In the genomic region with DNA sequence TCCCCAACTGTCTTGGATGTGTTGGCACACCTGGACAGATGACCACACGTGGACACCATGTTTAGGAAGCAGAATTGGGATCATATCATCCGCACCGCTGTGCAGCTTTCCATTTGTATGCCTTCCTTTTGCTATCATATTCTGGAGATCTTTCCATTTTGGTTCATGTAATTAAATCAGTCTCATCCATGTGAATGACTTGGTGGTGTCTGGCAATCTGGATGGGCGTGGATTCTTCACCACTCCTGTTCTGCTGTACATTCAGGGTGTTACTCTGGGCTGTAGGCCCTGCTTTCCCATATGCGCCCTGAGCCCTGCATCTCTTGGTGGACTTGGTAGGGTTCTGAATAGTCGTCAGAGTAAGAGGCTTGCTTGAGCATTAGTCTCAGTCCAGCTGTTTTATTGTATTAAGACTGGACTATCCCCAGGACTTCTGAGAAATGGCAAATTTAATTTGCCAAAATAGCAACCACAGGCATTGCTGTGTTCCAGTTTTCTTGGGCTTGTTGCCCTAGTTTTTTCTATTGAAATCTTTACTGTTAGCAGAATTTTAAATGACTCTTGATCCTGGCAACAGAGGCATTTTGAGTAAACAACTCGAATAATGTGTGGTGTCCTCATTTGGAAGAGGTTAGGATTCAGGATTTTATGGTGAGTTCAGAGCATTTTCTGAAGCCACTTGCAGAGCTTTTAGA, we compare ENCODE assay signal across 10 cellular contexts. TPM values are rescaled to one million over a fixed set of nuclear protein-coding genes. Genes with fewer than 3 reads are reported as not detected.
DNase-seq lines count a peak whose midpoint lies in the region; ATAC-seq and TF ChIP-seq lines count a peak whose summit lies in the region.
"Had no signal": no experiment of that assay in that cellular context is flagged by ENCODE, and none has a peak within 500 bp of the region (broad histone marks: within the 10 kb centered on the region; RNA-seq: fewer than 3 reads in every experiment).

No MANE protein-coding gene starts in this region.

- H3K36me3 Mint-ChIP-seq in brain: peaks cover 25% of the 10 kb centered on the region

- peak overlapping the region; percentile 30 to 76 (median 63) for H3K9ac ChIP-seq in subcutaneous abdominal adipose tissue (ENCODE audit: low read length in 5 of 5)

- H3K36me3 ChIP-seq in left lung (peaks cover 0 to 6% of the 10 kb centered on the region in 2 donors), subcutaneous abdominal adipose tissue (ENCODE audit: control insufficient read depth in 5 of 5, insufficient read depth in 5 of 5, low read length in 5 of 5) (no peaks in the 10 kb centered on the region)

- H3K4me1 Mint-ChIP-seq in brain: peaks cover 44% of the 10 kb centered on the region

- H3K27ac ChIP-seq in left lung (peak overlapping the region; percentile 52 to 74), subcutaneous abdominal adipose tissue (ENCODE audit: low read depth, low read length) (peak overlapping the region; percentile 85)
- H3K27ac ChIP-seq: 22Rv1 had no signal

- peak overlapping the region in 2 of 5 experiments; percentile 31 to 65 for H3K4me3 Mint-ChIP-seq in brain

- no peaks in the 10 kb centered on the region for H3K27me3 Mint-ChIP-seq in brain

- H3K27me3 ChIP-seq in left lung (no peaks in the 10 kb centered on the region), subcutaneous abdominal adipose tissue (ENCODE audit: control insufficient read depth in 5 of 5, insufficient read depth in 4 of 5, low read length in 5 of 5) (no peaks in the 10 kb centered on the region)

- ATAC-seq in left lung: peak; percentile 41
- ATAC-seq in GM21576 (IDR thresholded peaks at IDR 0.05; ENCODE audit: unreplicated experiment): no peak

- DNase-seq in NCI-H82 (lab: John Stamatoyannopoulos, UW): peak; percentile 13
- no peak for DNase-seq in NCI-H82 treated with DMSO at 0.1 percent for 48 hours (lab: John Stamatoyannopoulos, UW; ENCODE audit: unreplicated experiment)
- no peak for DNase-seq in left lung
- DNase-seq in activated gamma-delta T cell (lab: John Stamatoyannopoulos, UW): no peak
- no peak for DNase-seq in activated effector memory CD4-positive, alpha-beta T cell treated with Interleukin-2 at 50 U/mL for 16 hours
- DNase-seq: NCI-H524 treated with DMSO at 0.1 percent for 48 hours had no signal

- TF ChIP-seq CTCF in brain (conservative IDR thresholded peaks at IDR 0.05) (no peak), left lung (IDR thresholded peaks at IDR 0.05) (no peak)

- peak overlapping the region; percentile 75 to 97 (median 92) for H3K27ac Mint-ChIP-seq in brain

- H3K4me3 ChIP-seq in left lung: no peak overlapping the region
- H3K4me3 ChIP-seq in subcutaneous abdominal adipose tissue (ENCODE audit: low read depth in 1 of 5, low read length in 5 of 5): peak overlapping the region in 2 of 5 donors; percentile 36 to 44

- H3K9me3 ChIP-seq in left lung (peaks cover 0 to 3% of the 10 kb centered on the region in 2 donors), subcutaneous abdominal adipose tissue (ENCODE audit: control insufficient read depth in 5 of 5, low read length in 5 of 5) (peaks cover under 1 to 3% (median 2%) of the 10 kb centered on the region in 5 donors)

- peaks cover 11 to 44% of the 10 kb centered on the region in 2 donors for H3K4me1 ChIP-seq in left lung
- peaks cover 10 to 37% (median 21%) of the 10 kb centered on the region in 5 donors for H3K4me1 ChIP-seq in subcutaneous abdominal adipose tissue (ENCODE audit: control insufficient read depth in 5 of 5, insufficient read depth in 5 of 5, low read length in 5 of 5)

- H3K9me3 Mint-ChIP-seq in brain: peaks cover 4 to 17% (median 9%) of the 10 kb centered on the region in 5 experiments

- intact Hi-C loops in left lung (cut with DNase I): no loop called here

RNA-seq across cellular contexts. Expression of gene BANP, which starts 14.9 kb away (rescaled TPM):
- polyA plus RNA-seq in brain (ENCODE audit: insufficient read depth, low read depth, low replicate concordance): 27.1 TPM
- total RNA-seq in left lung: 10 to 100 TPM; 19.3 to 35.9 TPM

RNA-seq across cellular contexts. Expression of gene CA5A, which starts 29.8 kb away (rescaled TPM):
- polyA plus RNA-seq in brain (ENCODE audit: insufficient read depth, low read depth, low replicate concordance): 0.54 TPM
- total RNA-seq in left lung: under 1 TPM; 0.09 to 0.10 TPM
